In the genomic region with DNA sequence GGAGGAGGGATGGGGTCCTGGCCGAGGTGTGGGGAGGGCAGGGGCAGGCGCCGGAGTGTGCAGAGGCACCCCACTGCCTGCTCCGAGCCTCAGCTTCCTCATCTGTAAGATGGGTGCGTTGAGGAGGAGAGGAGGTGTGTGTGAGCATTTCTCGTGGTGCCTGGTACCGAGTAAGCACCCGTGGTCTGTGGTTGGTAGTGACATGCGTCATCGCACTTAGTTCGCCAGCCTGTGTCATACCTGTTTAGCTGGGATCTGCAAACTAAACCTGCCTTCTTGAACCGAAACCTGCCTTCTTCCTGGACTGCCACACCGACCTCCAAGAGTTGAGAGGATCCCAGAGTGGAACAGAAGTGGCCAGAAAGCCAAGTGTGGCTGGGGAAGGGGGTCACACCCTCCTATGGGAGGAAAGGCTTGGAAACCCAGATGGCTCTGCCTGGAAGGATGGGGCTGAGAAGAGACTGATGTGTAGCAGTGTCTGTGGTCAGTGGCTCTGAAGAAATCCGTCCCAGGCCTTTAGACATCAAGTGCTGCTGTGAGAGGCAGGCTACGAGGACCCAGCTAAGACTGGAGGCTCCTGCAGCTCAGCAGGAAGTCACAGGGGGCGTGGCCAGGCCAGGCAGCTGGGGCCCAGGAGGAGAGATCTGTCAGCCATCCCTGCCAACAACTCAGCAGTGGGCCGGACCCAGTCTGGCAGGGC, we compare ENCODE assay signal across 1 cellular context.
A peak's percentile ranks its signal among the peaks of the same experiment; 100 is the strongest.
TF ChIP-seq lines count a peak whose summit lies in the region.

No MANE protein-coding gene starts in this region.

TF ChIP-seq in GM12878, 131 proteins besides CTCF, POLR2A, EP300 and RAD21 (continued from another document and continues in another):
- TF ChIP-seq CHD2 (IDR thresholded peaks at IDR 0.05; ENCODE audit: borderline replicate concordance, low read depth, low read length) (peak; percentile 47; the same call in 1 of the 2 replicates), RB1 (IDR thresholded peaks at IDR 0.05; ENCODE audit: borderline replicate concordance) (no peak), POLR2AphosphoS5 (IDR thresholded peaks at IDR 0.05; ENCODE audit: low read length) (no peak), TARDBP (IDR thresholded peaks at IDR 0.05; ENCODE audit: borderline replicate concordance) (no peak), CBX5 (IDR thresholded peaks at IDR 0.05; ENCODE audit: low read depth) (no peak), JUNB (IDR thresholded peaks at IDR 0.05) (no peak), ZBED1 (IDR thresholded peaks at IDR 0.05; ENCODE audit: borderline replicate concordance) (no peak), ZZZ3 (IDR thresholded peaks at IDR 0.05; ENCODE audit: control insufficient read depth, insufficient read length, low read depth) (no peak), SRF (IDR thresholded peaks at IDR 0.05; ENCODE audit: low read depth in 2 of 2, low read length in 2 of 2) (no peak), CHD4 (IDR thresholded peaks at IDR 0.05) (no peak), DPF2 (IDR thresholded peaks at IDR 0.05) (peak; percentile 45; the same call in 1 of the 2 replicates), BCL11A (IDR thresholded peaks at IDR 0.05; ENCODE audit: low read depth, low read length) (0 out of 2 replicates have a peak, but pooled peaks have one; percentile 18), YBX1 (IDR thresholded peaks at IDR 0.05) (no peak), NR2F1 (conservative IDR thresholded peaks at IDR 0.05) (no peak), NRF1 (conservative IDR thresholded peaks at IDR 0.05; ENCODE audit: low read depth, low read length) (no peak)
- TF ChIP-seq, protein P1, sequence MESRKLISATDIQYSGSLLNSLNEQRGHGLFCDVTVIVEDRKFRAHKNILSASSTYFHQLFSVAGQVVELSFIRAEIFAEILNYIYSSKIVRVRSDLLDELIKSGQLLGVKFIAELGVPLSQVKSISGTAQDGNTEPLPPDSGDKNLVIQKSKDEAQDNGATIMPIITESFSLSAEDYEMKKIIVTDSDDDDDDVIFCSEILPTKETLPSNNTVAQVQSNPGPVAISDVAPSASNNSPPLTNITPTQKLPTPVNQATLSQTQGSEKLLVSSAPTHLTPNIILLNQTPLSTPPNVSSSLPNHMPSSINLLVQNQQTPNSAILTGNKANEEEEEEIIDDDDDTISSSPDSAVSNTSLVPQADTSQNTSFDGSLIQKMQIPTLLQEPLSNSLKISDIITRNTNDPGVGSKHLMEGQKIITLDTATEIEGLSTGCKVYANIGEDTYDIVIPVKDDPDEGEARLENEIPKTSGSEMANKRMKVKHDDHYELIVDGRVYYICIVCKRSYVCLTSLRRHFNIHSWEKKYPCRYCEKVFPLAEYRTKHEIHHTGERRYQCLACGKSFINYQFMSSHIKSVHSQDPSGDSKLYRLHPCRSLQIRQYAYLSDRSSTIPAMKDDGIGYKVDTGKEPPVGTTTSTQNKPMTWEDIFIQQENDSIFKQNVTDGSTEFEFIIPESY (IDR thresholded peaks at IDR 0.05): no peak
- TF ChIP-seq, protein P2, sequence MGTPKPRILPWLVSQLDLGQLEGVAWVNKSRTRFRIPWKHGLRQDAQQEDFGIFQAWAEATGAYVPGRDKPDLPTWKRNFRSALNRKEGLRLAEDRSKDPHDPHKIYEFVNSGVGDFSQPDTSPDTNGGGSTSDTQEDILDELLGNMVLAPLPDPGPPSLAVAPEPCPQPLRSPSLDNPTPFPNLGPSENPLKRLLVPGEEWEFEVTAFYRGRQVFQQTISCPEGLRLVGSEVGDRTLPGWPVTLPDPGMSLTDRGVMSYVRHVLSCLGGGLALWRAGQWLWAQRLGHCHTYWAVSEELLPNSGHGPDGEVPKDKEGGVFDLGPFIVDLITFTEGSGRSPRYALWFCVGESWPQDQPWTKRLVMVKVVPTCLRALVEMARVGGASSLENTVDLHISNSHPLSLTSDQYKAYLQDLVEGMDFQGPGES (IDR thresholded peaks at IDR 0.05): no peak
- TF ChIP-seq, protein P3, sequence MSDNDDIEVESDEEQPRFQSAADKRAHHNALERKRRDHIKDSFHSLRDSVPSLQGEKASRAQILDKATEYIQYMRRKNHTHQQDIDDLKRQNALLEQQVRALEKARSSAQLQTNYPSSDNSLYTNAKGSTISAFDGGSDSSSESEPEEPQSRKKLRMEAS (IDR thresholded peaks at IDR 0.05; ENCODE audit: low read depth, low read length): no peak
- TF ChIP-seq, protein P4, sequence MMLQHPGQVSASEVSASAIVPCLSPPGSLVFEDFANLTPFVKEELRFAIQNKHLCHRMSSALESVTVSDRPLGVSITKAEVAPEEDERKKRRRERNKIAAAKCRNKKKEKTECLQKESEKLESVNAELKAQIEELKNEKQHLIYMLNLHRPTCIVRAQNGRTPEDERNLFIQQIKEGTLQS (IDR thresholded peaks at IDR 0.05; ENCODE audit: borderline replicate concordance, extremely low read depth, low read depth, low read length): no peak
- TF ChIP-seq, protein P5, sequence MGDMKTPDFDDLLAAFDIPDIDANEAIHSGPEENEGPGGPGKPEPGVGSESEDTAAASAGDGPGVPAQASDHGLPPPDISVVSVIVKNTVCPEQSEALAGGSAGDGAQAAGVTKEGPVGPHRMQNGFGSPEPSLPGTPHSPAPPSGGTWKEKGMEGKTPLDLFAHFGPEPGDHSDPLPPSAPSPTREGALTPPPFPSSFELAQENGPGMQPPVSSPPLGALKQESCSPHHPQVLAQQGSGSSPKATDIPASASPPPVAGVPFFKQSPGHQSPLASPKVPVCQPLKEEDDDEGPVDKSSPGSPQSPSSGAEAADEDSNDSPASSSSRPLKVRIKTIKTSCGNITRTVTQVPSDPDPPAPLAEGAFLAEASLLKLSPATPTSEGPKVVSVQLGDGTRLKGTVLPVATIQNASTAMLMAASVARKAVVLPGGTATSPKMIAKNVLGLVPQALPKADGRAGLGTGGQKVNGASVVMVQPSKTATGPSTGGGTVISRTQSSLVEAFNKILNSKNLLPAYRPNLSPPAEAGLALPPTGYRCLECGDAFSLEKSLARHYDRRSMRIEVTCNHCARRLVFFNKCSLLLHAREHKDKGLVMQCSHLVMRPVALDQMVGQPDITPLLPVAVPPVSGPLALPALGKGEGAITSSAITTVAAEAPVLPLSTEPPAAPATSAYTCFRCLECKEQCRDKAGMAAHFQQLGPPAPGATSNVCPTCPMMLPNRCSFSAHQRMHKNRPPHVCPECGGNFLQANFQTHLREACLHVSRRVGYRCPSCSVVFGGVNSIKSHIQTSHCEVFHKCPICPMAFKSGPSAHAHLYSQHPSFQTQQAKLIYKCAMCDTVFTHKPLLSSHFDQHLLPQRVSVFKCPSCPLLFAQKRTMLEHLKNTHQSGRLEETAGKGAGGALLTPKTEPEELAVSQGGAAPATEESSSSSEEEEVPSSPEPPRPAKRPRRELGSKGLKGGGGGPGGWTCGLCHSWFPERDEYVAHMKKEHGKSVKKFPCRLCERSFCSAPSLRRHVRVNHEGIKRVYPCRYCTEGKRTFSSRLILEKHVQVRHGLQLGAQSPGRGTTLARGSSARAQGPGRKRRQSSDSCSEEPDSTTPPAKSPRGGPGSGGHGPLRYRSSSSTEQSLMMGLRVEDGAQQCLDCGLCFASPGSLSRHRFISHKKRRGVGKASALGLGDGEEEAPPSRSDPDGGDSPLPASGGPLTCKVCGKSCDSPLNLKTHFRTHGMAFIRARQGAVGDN (IDR thresholded peaks at IDR 0.05): no peak
- TF ChIP-seq, protein P6, sequence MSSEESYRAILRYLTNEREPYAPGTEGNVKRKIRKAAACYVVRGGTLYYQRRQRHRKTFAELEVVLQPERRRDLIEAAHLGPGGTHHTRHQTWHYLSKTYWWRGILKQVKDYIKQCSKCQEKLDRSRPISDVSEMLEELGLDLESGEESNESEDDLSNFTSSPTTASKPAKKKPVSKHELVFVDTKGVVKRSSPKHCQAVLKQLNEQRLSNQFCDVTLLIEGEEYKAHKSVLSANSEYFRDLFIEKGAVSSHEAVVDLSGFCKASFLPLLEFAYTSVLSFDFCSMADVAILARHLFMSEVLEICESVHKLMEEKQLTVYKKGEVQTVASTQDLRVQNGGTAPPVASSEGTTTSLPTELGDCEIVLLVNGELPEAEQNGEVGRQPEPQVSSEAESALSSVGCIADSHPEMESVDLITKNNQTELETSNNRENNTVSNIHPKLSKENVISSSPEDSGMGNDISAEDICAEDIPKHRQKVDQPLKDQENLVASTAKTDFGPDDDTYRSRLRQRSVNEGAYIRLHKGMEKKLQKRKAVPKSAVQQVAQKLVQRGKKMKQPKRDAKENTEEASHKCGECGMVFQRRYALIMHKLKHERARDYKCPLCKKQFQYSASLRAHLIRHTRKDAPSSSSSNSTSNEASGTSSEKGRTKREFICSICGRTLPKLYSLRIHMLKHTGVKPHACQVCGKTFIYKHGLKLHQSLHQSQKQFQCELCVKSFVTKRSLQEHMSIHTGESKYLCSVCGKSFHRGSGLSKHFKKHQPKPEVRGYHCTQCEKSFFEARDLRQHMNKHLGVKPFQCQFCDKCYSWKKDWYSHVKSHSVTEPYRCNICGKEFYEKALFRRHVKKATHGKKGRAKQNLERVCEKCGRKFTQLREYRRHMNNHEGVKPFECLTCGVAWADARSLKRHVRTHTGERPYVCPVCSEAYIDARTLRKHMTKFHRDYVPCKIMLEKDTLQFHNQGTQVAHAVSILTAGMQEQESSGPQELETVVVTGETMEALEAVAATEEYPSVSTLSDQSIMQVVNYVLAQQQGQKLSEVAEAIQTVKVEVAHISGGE (CRISPR knock-in tag; IDR thresholded peaks at IDR 0.05): no peak
- TF ChIP-seq, protein P7, sequence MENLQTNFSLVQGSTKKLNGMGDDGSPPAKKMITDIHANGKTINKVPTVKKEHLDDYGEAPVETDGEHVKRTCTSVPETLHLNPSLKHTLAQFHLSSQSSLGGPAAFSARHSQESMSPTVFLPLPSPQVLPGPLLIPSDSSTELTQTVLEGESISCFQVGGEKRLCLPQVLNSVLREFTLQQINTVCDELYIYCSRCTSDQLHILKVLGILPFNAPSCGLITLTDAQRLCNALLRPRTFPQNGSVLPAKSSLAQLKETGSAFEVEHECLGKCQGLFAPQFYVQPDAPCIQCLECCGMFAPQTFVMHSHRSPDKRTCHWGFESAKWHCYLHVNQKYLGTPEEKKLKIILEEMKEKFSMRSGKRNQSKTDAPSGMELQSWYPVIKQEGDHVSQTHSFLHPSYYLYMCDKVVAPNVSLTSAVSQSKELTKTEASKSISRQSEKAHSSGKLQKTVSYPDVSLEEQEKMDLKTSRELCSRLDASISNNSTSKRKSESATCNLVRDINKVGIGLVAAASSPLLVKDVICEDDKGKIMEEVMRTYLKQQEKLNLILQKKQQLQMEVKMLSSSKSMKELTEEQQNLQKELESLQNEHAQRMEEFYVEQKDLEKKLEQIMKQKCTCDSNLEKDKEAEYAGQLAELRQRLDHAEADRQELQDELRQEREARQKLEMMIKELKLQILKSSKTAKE (IDR thresholded peaks at IDR 0.05; ENCODE audit: low read depth, poor library complexity, severe bottlenecking): no peak
- TF ChIP-seq, protein P8, sequence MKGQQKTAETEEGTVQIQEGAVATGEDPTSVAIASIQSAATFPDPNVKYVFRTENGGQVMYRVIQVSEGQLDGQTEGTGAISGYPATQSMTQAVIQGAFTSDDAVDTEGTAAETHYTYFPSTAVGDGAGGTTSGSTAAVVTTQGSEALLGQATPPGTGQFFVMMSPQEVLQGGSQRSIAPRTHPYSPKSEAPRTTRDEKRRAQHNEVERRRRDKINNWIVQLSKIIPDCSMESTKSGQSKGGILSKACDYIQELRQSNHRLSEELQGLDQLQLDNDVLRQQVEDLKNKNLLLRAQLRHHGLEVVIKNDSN (IDR thresholded peaks at IDR 0.05; ENCODE audit: borderline replicate concordance, extremely low read length, insufficient read depth, low read depth, low read length): no peak
- TF ChIP-seq, protein P9, sequence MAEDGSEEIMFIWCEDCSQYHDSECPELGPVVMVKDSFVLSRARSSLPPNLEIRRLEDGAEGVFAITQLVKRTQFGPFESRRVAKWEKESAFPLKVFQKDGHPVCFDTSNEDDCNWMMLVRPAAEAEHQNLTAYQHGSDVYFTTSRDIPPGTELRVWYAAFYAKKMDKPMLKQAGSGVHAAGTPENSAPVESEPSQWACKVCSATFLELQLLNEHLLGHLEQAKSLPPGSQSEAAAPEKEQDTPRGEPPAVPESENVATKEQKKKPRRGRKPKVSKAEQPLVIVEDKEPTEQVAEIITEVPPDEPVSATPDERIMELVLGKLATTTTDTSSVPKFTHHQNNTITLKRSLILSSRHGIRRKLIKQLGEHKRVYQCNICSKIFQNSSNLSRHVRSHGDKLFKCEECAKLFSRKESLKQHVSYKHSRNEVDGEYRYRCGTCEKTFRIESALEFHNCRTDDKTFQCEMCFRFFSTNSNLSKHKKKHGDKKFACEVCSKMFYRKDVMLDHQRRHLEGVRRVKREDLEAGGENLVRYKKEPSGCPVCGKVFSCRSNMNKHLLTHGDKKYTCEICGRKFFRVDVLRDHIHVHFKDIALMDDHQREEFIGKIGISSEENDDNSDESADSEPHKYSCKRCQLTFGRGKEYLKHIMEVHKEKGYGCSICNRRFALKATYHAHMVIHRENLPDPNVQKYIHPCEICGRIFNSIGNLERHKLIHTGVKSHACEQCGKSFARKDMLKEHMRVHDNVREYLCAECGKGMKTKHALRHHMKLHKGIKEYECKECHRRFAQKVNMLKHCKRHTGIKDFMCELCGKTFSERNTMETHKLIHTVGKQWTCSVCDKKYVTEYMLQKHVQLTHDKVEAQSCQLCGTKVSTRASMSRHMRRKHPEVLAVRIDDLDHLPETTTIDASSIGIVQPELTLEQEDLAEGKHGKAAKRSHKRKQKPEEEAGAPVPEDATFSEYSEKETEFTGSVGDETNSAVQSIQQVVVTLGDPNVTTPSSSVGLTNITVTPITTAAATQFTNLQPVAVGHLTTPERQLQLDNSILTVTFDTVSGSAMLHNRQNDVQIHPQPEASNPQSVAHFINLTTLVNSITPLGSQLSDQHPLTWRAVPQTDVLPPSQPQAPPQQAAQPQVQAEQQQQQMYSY (CRISPR knock-in tag; IDR thresholded peaks at IDR 0.05): no peak
- TF ChIP-seq, protein P10, sequence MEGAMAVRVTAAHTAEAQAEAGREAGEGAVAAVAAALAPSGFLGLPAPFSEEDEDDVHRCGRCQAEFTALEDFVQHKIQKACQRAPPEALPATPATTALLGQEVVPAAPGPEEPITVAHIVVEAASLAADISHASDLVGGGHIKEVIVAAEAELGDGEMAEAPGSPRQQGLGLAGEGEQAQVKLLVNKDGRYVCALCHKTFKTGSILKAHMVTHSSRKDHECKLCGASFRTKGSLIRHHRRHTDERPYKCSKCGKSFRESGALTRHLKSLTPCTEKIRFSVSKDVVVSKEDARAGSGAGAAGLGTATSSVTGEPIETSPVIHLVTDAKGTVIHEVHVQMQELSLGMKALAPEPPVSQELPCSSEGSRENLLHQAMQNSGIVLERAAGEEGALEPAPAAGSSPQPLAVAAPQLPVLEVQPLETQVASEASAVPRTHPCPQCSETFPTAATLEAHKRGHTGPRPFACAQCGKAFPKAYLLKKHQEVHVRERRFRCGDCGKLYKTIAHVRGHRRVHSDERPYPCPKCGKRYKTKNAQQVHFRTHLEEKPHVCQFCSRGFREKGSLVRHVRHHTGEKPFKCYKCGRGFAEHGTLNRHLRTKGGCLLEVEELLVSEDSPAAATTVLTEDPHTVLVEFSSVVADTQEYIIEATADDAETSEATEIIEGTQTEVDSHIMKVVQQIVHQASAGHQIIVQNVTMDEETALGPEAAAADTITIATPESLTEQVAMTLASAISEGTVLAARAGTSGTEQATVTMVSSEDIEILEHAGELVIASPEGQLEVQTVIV (IDR thresholded peaks at IDR 0.05; ENCODE audit: borderline replicate concordance, partially characterized antibody): no peak
